In the genomic region with DNA sequence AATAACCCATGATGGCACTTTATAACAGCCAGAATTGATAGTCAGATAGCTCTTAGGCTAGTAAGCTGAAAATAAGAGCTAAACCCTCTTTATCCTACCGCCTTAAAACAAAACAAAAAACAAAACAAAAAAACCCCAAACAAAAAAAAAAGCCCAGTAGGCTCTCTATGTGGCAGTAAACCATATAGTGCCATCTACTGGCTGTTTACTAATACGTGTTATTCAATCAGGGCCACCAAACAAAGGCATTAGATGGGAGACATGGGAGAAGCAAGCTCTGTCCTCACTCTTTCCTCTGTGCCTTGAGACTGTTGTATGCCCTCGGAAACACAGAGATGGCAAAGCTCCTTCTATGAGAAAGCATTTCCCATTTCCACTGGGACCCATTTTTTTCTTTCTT, we compare ENCODE assay signal across 8 cellular contexts.
DNase-seq lines count a peak whose midpoint lies in the region; ATAC-seq and TF ChIP-seq lines count a peak whose summit lies in the region.

No MANE protein-coding gene starts in this region.

- H4K20me1 ChIP-seq in SK-N-SH (ENCODE audit: insufficient read depth) = no peaks in the 10 kb centered on the region

- ATAC-seq in GM21381 (IDR thresholded peaks at IDR 0.05; ENCODE audit: unreplicated experiment) (peak; percentile 61), HG02678 (IDR thresholded peaks at IDR 0.05; ENCODE audit: unreplicated experiment) (no peak)

- no peaks in the 10 kb centered on the region for H3K36me3 ChIP-seq in SK-N-SH (replicated peaks in 1 of 2; ENCODE audit: control insufficient read depth in 1 of 2, insufficient read depth in 2 of 2, low read length in 1 of 2)

- H3F3A ChIP-seq in SK-N-SH (replicated peaks; ENCODE audit: insufficient read depth) = no peaks in the 10 kb centered on the region

- TF ChIP-seq CTCF in SK-N-SH (IDR thresholded peaks at IDR 0.05) = peak; percentile 62

- WGBS in SK-N-SH (ENCODE audit: low lambda C conversion rate) = 3% methylated on average over 3 of the region's 3 CpGs

- H3K27me3 ChIP-seq in SK-N-SH (ENCODE audit: insufficient read depth) = no peaks in the 10 kb centered on the region

- no peaks in the 10 kb centered on the region for H3K9me2 ChIP-seq in SK-N-SH

- peak; percentile 53 for DNase-seq in DMS114 treated with DMSO at 0.1 percent for 48 hours (lab: John Stamatoyannopoulos, UW; ENCODE audit: unreplicated experiment)
- DNase-seq in NCI-H1105 (lab: John Stamatoyannopoulos, UW) = peak; percentile 57
- DNase-seq in SK-N-SH = peak; percentile 36
- peak; percentile 9 for DNase-seq in hepatic stellate cell (ENCODE audit: low spot score)
- DNase-seq in stimulated activated CD4-positive, alpha-beta T cell treated with anti-CD3 and anti-CD28 coated beads, Interleukin-2, amount 100 ng/mL, for 48 hours = no peak
- no peak for DNase-seq in activated CD4-positive, alpha-beta T cell treated with anti-CD3 and anti-CD28 coated beads for 4 hours

- peak; percentile 60 for TF ChIP-seq RAD21 in SK-N-SH (IDR thresholded peaks at IDR 0.05; ENCODE audit: low read length)

- H3K4me3 ChIP-seq in SK-N-SH (ENCODE audit: low read depth in 2 of 2, low read length in 1 of 2) = no peak overlapping the region; a peak in 1 of 4 replicates

- H3K9me3 ChIP-seq in SK-N-SH = no peaks in the 10 kb centered on the region; the same call in 1 of the 2 replicates

- CTCF ChIA-PET in SK-N-SH (lab: Yijun Ruan, JAX) = interaction anchor here (0.8 to 1.9 kb wide), 12 partner anchors 8 to 47 kb away, joined by 3 to 14 read pairs (median 6); no protein-coding TSS in a partner anchor

- no peak overlapping the region for H3K9ac ChIP-seq in SK-N-SH

- no peaks in the 10 kb centered on the region for H3K79me2 ChIP-seq in SK-N-SH (ENCODE audit: insufficient read depth)

- POLR2A ChIA-PET in SK-N-SH (lab: Yijun Ruan, JAX) = no interaction called here

- no peak overlapping the region for H2AFZ ChIP-seq in SK-N-SH (ENCODE audit: low read depth)

- no peak overlapping the region for H3K4me2 ChIP-seq in SK-N-SH

- H3K4me1 ChIP-seq in SK-N-SH (ENCODE audit: control insufficient read depth in 1 of 2, insufficient read depth in 2 of 2, low read depth in 1 of 2, low read length in 1 of 2) = no peaks in the 10 kb centered on the region; a peak in 2 of 4 replicates

- no peak for TF ChIP-seq EP300 in SK-N-SH (IDR thresholded peaks at IDR 0.05; ENCODE audit: borderline replicate concordance in 1 of 2, low read depth in 1 of 2, low read length in 1 of 2)

- no peak overlapping the region for H3K27ac ChIP-seq in SK-N-SH (ENCODE audit: low read depth in 2 of 2, low read length in 1 of 2)

TF ChIP-seq in SK-N-SH, 30 proteins besides CTCF, POLR2A, EP300 and RAD21:
- TF ChIP-seq SMC3 (IDR thresholded peaks at IDR 0.05; ENCODE audit: low read depth, low read length) = peak; percentile 47
- TF ChIP-seq, protein P1, sequence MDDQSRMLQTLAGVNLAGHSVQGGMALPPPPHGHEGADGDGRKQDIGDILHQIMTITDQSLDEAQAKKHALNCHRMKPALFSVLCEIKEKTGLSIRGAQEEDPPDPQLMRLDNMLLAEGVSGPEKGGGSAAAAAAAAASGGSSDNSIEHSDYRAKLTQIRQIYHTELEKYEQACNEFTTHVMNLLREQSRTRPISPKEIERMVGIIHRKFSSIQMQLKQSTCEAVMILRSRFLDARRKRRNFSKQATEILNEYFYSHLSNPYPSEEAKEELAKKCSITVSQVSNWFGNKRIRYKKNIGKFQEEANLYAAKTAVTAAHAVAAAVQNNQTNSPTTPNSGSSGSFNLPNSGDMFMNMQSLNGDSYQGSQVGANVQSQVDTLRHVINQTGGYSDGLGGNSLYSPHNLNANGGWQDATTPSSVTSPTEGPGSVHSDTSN (IDR thresholded peaks at IDR 0.05) = no peak

Comparison
In these comparisons a context has a peak if more than half of its experiments do, and no peak if none do; other contexts are left out.
1. DNase-seq: peak in DMS114 treated with DMSO at 0.1 percent for 48 hours (single experiment), NCI-H1105 (single experiment), SK-N-SH (single experiment) and hepatic stellate cell (single experiment); none in stimulated activated CD4-positive, alpha-beta T cell treated with anti-CD3 and anti-CD28 coated beads, Interleukin-2, amount 100 ng/mL, for 48 hours (0 of 2) and activated CD4-positive, alpha-beta T cell treated with anti-CD3 and anti-CD28 coated beads for 4 hours (0 of 2).